In genomic region chr5:176980818-176981217, GRCh38 we compare ENCODE assay signal across 35 cellular contexts.
"Had no signal": no experiment of that assay in that cellular context is flagged by ENCODE, and none has a peak within 500 bp of the region (broad histone marks: within the 10 kb centered on the region; RNA-seq: fewer than 3 reads in every experiment).

No MANE protein-coding gene starts in this region.

- H3K9me3 ChIP-seq: ascending aorta, SJCRH30 had no signal

- H3K4me3 Mint-ChIP-seq: activated CD8-positive, alpha-beta memory T cell treated with anti-CD3 and anti-CD28 coated beads, Interleukin-2, amount 10 ng/mL, durations not matched to agents 7 days and 5 days; activated naive CD8-positive, alpha-beta T cell treated with anti-CD3 and anti-CD28 coated beads for 36 hours had no signal

- H3K27me3 ChIP-seq: ascending aorta, SJCRH30 had no signal

- H3K4me1 ChIP-seq: ascending aorta had no signal

- H3K4me3 ChIP-seq: ascending aorta, SJCRH30, SK-N-MC had no signal

- H3K27ac Mint-ChIP-seq: activated naive CD8-positive, alpha-beta T cell treated with anti-CD3 and anti-CD28 coated beads for 36 hours had no signal

- DNase-seq: activated CD4-positive, alpha-beta T cell treated with anti-CD3 and anti-CD28 coated beads for 1 hour; activated CD4-positive, alpha-beta T cell treated with anti-CD3 and anti-CD28 coated beads for 48 hours; activated CD4-positive, alpha-beta T cell treated with anti-CD3 and anti-CD28 coated beads, Interleukin-2, amount 50 U/mL, for 48 hours; activated CD4-positive, CD25-positive, alpha-beta regulatory T cell; activated CD8-positive, alpha-beta memory T cell treated with anti-CD3 and anti-CD28 coated beads for 24 hours; activated CD8-positive, alpha-beta memory T cell treated with anti-CD3 and anti-CD28 coated beads, Interleukin-2, amount 10 ng/mL, durations not matched to agents 7 days and 5 days; activated CD8-positive, alpha-beta memory T cell treated with anti-CD3 and anti-CD28 coated beads, Interleukin-2, amount 50 U/mL, for 48 hours; activated effector memory CD4-positive, alpha-beta T cell treated with anti-CD3 and anti-CD28 coated beads, Interleukin-2, amount 50 U/mL, for 16 hours; activated naive CD4-positive, alpha-beta T cell; activated naive CD4-positive, alpha-beta T cell treated with anti-CD3 and anti-CD28 coated beads, Interleukin-2, amount 50 U/mL, for 16 hours; activated naive CD8-positive, alpha-beta T cell treated with anti-CD3 and anti-CD28 coated beads for 36 hours; activated T-cell treated with anti-CD3 and anti-CD28 coated beads, Interleukin-2, amount 50 U/mL, for 48 hours; amygdala; Kasumi-1; KG1; MM.1S; MV-4-11; NCI-H1092; NCI-H1417; NCI-H146; NCI-H187; NCI-H2029 treated with DMSO at 0.1 percent for 48 hours; NCI-H2107; NCI-H2171; NCI-H510A; NCI-H526; NCI-H748 treated with DMSO at 0.1 percent for 48 hours; NK-92 treated with Interleukin-12 subunit alpha and Interleukin-12 subunit beta, amount 100 ng/mL, for 24 hours; SHP77; SJCRH30; T1000; WERI-Rb-1 had no signal

- H3K9me3 Mint-ChIP-seq: activated naive CD8-positive, alpha-beta T cell treated with anti-CD3 and anti-CD28 coated beads for 36 hours had no signal

- H3K27ac ChIP-seq: ascending aorta, SJCRH30, SK-N-MC, WERI-Rb-1 had no signal

- H3K27me3 Mint-ChIP-seq: activated CD8-positive, alpha-beta memory T cell treated with anti-CD3 and anti-CD28 coated beads, Interleukin-2, amount 10 ng/mL, durations not matched to agents 7 days and 5 days; activated naive CD8-positive, alpha-beta T cell treated with anti-CD3 and anti-CD28 coated beads for 36 hours had no signal

- ATAC-seq: activated CD8-positive, alpha-beta memory T cell treated with anti-CD3 and anti-CD28 coated beads, Interleukin-2, amount 10 ng/mL, durations not matched to agents 7 days and 5 days; Panc1 had no signal
